ENCODE assay signal across 8 cellular contexts in genomic region chr16:89873109-89873821, GRCh38. TPM values are rescaled to one million over a fixed set of nuclear protein-coding genes. Genes with fewer than 3 reads are reported as not detected.
A peak's percentile ranks its signal among the peaks of the same experiment; 100 is the strongest.
DNase-seq lines count a peak whose midpoint lies in the region; ATAC-seq, FAIRE-seq and TF ChIP-seq lines count a peak whose summit lies in the region.

Gene TCF25 (plus strand): TSS chr16:89873592. CDS start chr16:89873668, 76 bp downstream.

- TF ChIP-seq POLR2A in GM12892 (IDR thresholded peaks at IDR 0.05; ENCODE audit: low read depth, low read length) = peak; percentile 81

- H3K4me3 Mint-ChIP-seq in T-helper 2 cell treated with Interferon-gamma antibody and Interleukin-4, amounts not matched to agents 5 μg/mL and 100 μg/mL, for 36 hours = peak within 1 kb of the TSS; percentile 94

- intact Hi-C loops in right cardiac atrium (cut with DNase I) = no loop called here

- DNase-seq in GM12892 (ENCODE audit: insufficient read length) = peak; percentile 80
- peak; percentile 48 for DNase-seq in NCI-H146 treated with DMSO at 0.1 percent for 48 hours (lab: John Stamatoyannopoulos, UW; ENCODE audit: unreplicated experiment)
- DNase-seq in T-helper 2 cell treated with Interferon-gamma antibody and Interleukin-4, amounts not matched to agents 5 μg/mL and 100 μg/mL, for 36 hours (ENCODE audit: low spot score) = peak; percentile 83
- peak in 57 of 58 donors; percentile 44 to 88 (median 79) for DNase-seq in anterior cingulate cortex (lab: John Stamatoyannopoulos, UW)
- DNase-seq in right cardiac atrium = peak; percentile 87 to 93 (median 93)
- peak; percentile 88 for DNase-seq in putamen (ENCODE audit: low spot score)
- DNase-seq in urothelium cell line (ENCODE audit: low spot score) = peak; percentile 96

- peaks cover 9% of the 10 kb centered on the region for H3K4me1 Mint-ChIP-seq in T-helper 2 cell treated with Interferon-gamma antibody and Interleukin-4, amounts not matched to agents 5 μg/mL and 100 μg/mL, for 36 hours (ENCODE audit: low read depth)

- H3K36me3 Mint-ChIP-seq in T-helper 2 cell treated with Interferon-gamma antibody and Interleukin-4, amounts not matched to agents 5 μg/mL and 100 μg/mL, for 36 hours (ENCODE audit: low read depth) = peaks cover 25% of the 10 kb centered on the region

- H3K27ac ChIP-seq in right cardiac atrium (ENCODE audit: low read length) = peak within 1 kb of the TSS; percentile 100

- peak within 1 kb of the TSS; percentile 97 for H3K4me3 ChIP-seq in right cardiac atrium (ENCODE audit: low read length)

- peak; percentile 38 for ATAC-seq in HG02852 (IDR thresholded peaks at IDR 0.05; ENCODE audit: unreplicated experiment)
- peak; percentile 78 to 80 for ATAC-seq in right cardiac atrium

- H3K9me3 ChIP-seq in right cardiac atrium (ENCODE audit: control insufficient read depth, low read length) = no peaks in the 10 kb centered on the region

- no peaks in the 10 kb centered on the region for H3K27me3 Mint-ChIP-seq in T-helper 2 cell treated with Interferon-gamma antibody and Interleukin-4, amounts not matched to agents 5 μg/mL and 100 μg/mL, for 36 hours (ENCODE audit: low read depth)

- FAIRE-seq in GM12892 (lab: Jason Lieb, UNC) (peak; percentile 51), urothelium cell line (lab: Jason Lieb, UNC) (peak; percentile 81)

- under 1% methylated on average over 89 of the region's 89 CpGs for WGBS in right cardiac atrium

- H3K9me3 Mint-ChIP-seq in T-helper 2 cell treated with Interferon-gamma antibody and Interleukin-4, amounts not matched to agents 5 μg/mL and 100 μg/mL, for 36 hours = peaks cover 9% of the 10 kb centered on the region

- no peaks in the 10 kb centered on the region for H3K27me3 ChIP-seq in right cardiac atrium (ENCODE audit: control insufficient read depth, insufficient read depth)

- H3K4me1 ChIP-seq in right cardiac atrium (ENCODE audit: control insufficient read depth, insufficient read depth, low read length) = no peaks in the 10 kb centered on the region

- peak within 1 kb of the TSS; percentile 99 for H3K27ac Mint-ChIP-seq in T-helper 2 cell treated with Interferon-gamma antibody and Interleukin-4, amounts not matched to agents 5 μg/mL and 100 μg/mL, for 36 hours

RNA-seq across cellular contexts. Expression of gene TCF25, which starts in this region (rescaled TPM):
- 91.9 TPM for polyA plus RNA-seq in GM12892 (2012; ENCODE audit: missing spikeins)
- total RNA-seq in right cardiac atrium = 100 to 1,000 TPM in 3 of 4 donors, 10 to 100 TPM in 1; 97.2 to 137 (median 103) TPM
- polyA plus RNA-seq in right cardiac atrium = 73.5 TPM

Comparison
In these comparisons a context has a peak if more than half of its experiments do, and no peak if none do; other contexts are left out.
1. Peak in every context shown above with its lines: DNase-seq, ATAC-seq, H3K4me3 ChIP-seq and H3K27ac ChIP-seq.